In the genomic region with DNA sequence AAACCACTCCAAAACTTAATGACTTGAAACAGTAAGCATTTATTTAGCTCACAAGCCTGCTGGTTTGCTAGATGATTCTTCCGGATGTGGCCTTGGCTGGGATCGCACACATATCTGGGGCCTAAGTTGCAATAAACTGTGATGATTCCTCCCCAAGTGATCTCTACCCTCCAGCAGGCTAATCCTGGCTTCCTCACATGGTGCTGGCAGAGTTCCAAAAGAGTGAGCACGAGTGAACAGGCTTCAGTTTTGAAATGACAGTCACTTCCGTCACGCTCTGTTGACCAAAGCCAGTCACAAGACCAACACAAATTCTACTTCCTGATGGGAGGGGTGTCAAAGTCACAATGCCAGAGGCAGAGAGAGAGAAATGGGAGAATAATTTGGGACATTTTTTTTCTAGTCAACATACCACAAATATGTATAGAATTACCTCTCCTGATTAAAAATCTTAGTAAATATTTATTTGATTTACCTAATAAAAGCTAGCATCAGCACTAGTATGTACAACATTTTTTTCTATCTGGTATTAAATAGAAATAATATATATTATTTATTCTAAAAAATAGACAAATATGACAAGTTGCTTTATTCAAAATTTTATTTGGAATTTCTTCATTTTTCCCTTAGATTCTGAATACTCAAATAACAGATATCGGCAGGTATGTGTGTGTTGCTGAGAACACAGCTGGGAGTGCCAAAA, we compare ENCODE assay signal across 8 cellular contexts.
DNase-seq lines count a peak whose midpoint lies in the region; ATAC-seq and TF ChIP-seq lines count a peak whose summit lies in the region.

No MANE protein-coding gene starts in this region.

- peaks cover 3% of the 10 kb centered on the region for H3K4me1 Mint-ChIP-seq in CD14-positive monocyte
- peaks cover 3% of the 10 kb centered on the region for H3K4me1 Mint-ChIP-seq in T-helper 1 cell treated with Interleukin-12 subunit alpha and Interleukin-12 subunit beta and Interleukin-4 antibody, amounts not matched to agents 30 μg/mL and 1 μg/mL, for 36 hours (ENCODE audit: low read depth)

- H3K27ac Mint-ChIP-seq in CD14-positive monocyte, result peak overlapping the region in 4 of 7 donors; percentile 9 to 75 (median 44)
- peak overlapping the region; percentile 4 for H3K27ac Mint-ChIP-seq in T-helper 1 cell treated with Interleukin-12 subunit alpha and Interleukin-12 subunit beta and Interleukin-4 antibody, amounts not matched to agents 30 μg/mL and 1 μg/mL, for 36 hours

- peak; percentile 88 for DNase-seq in CD14-positive monocyte (ENCODE audit: low spot score)
- DNase-seq in NCI-H187 (lab: John Stamatoyannopoulos, UW), result peak; percentile 93 to 100
- peak; percentile 42 for DNase-seq in germinal center (ENCODE audit: low spot score)
- DNase-seq in pons (ENCODE audit: low spot score), result peak; percentile 39
- no peak for DNase-seq in central memory CD4-positive, alpha-beta T cell

- H3K27me3 Mint-ChIP-seq in CD14-positive monocyte (ENCODE audit: low read depth in 3 of 3), result peaks cover 0 to 2% (median 0%) of the 10 kb centered on the region in 3 donors
- H3K27me3 Mint-ChIP-seq in T-helper 1 cell treated with Interleukin-12 subunit alpha and Interleukin-12 subunit beta and Interleukin-4 antibody, amounts not matched to agents 30 μg/mL and 1 μg/mL, for 36 hours (ENCODE audit: low read depth), result peaks cover 4% of the 10 kb centered on the region

- H3K9me3 Mint-ChIP-seq in CD14-positive monocyte, result peaks cover 0 to 5% (median 3%) of the 10 kb centered on the region in 7 donors
- H3K9me3 Mint-ChIP-seq in T-helper 1 cell treated with Interleukin-12 subunit alpha and Interleukin-12 subunit beta and Interleukin-4 antibody, amounts not matched to agents 30 μg/mL and 1 μg/mL, for 36 hours, result no peaks in the 10 kb centered on the region

- H3K4me3 Mint-ChIP-seq in CD14-positive monocyte, result no peak overlapping the region
- H3K4me3 Mint-ChIP-seq in T-helper 1 cell treated with Interleukin-12 subunit alpha and Interleukin-12 subunit beta and Interleukin-4 antibody, amounts not matched to agents 30 μg/mL and 1 μg/mL, for 36 hours, result no peak overlapping the region

- intact Hi-C loops in CD14-positive monocyte (cut with micrococcal nuclease), result no loop called here

- no peak for TF ChIP-seq CTCF in CD14-positive monocyte (IDR thresholded peaks at IDR 0.05)

- peak; percentile 75 for ATAC-seq in GM18909 (IDR thresholded peaks at IDR 0.05; ENCODE audit: poor library complexity, unreplicated experiment)
- peak; percentile 45 for ATAC-seq in HG03060 (IDR thresholded peaks at IDR 0.05; ENCODE audit: low read depth, unreplicated experiment)

- H3K36me3 Mint-ChIP-seq in CD14-positive monocyte, result no peaks in the 10 kb centered on the region
- no peaks in the 10 kb centered on the region for H3K36me3 Mint-ChIP-seq in T-helper 1 cell treated with Interleukin-12 subunit alpha and Interleukin-12 subunit beta and Interleukin-4 antibody, amounts not matched to agents 30 μg/mL and 1 μg/mL, for 36 hours (ENCODE audit: low read depth)
